12 cellular contexts compared by ENCODE assay signal in genomic region chr5:56414056-56414455, GRCh38.
A peak's percentile ranks its signal among the peaks of the same experiment; 100 is the strongest.
DNase-seq lines count a peak whose midpoint lies in the region; ATAC-seq and TF ChIP-seq lines count a peak whose summit lies in the region.
"Had no signal": no experiment of that assay in that cellular context is flagged by ENCODE, and none has a peak within 500 bp of the region (broad histone marks: within the 10 kb centered on the region; RNA-seq: fewer than 3 reads in every experiment).

No MANE protein-coding gene starts in this region.

- H3K4me3 ChIP-seq in right cardiac atrium (ENCODE audit: low read length) = no peak overlapping the region
- H3K4me3 ChIP-seq in left ventricle myocardium inferior = no peak overlapping the region
- no peak overlapping the region for H3K4me3 ChIP-seq in tibial nerve
- H3K4me3 ChIP-seq in coronary artery = no peak overlapping the region
- H3K4me3 ChIP-seq in breast epithelium = no peak overlapping the region
- H3K4me3 ChIP-seq: smooth muscle cell had no signal

- no peak for TF ChIP-seq CTCF in left ventricle myocardium inferior (IDR thresholded peaks at IDR 0.05; ENCODE audit: borderline replicate concordance)
- no peak for TF ChIP-seq CTCF in tibial nerve (IDR thresholded peaks at IDR 0.05)
- no peak for TF ChIP-seq CTCF in coronary artery (IDR thresholded peaks at IDR 0.05)
- no peak for TF ChIP-seq CTCF in breast epithelium (IDR thresholded peaks at IDR 0.05)

- ATAC-seq in Right ventricle myocardium inferior (peak; percentile 9), right cardiac atrium (no peak)

- H3K27me3 ChIP-seq in right cardiac atrium (ENCODE audit: control insufficient read depth, insufficient read depth) (no peaks in the 10 kb centered on the region), left ventricle myocardium inferior (ENCODE audit: low read depth) (no peaks in the 10 kb centered on the region), tibial nerve (no peaks in the 10 kb centered on the region), breast epithelium (no peaks in the 10 kb centered on the region)

- H3K27ac Mint-ChIP-seq in activated T-helper 2 cell treated with anti-CD3 and anti-CD28 coated beads, Interferon-gamma antibody, Interleukin-2, Interleukin-4, amounts not matched to agents 10 μg/mL and 5 μg/mL and 100 μg/mL, durations not matched to agents 14 hours and 24 hours and 36 hours = no peak overlapping the region

- peaks cover 23% of the 10 kb centered on the region for H3K9me3 Mint-ChIP-seq in activated T-helper 2 cell treated with anti-CD3 and anti-CD28 coated beads, Interferon-gamma antibody, Interleukin-2, Interleukin-4, amounts not matched to agents 10 μg/mL and 5 μg/mL and 100 μg/mL, durations not matched to agents 14 hours and 24 hours and 36 hours

- H3K27me3 Mint-ChIP-seq in activated T-helper 2 cell treated with anti-CD3 and anti-CD28 coated beads, Interferon-gamma antibody, Interleukin-2, Interleukin-4, amounts not matched to agents 10 μg/mL and 5 μg/mL and 100 μg/mL, durations not matched to agents 14 hours and 24 hours and 36 hours (ENCODE audit: low read depth) = no peaks in the 10 kb centered on the region

- H3K36me3 ChIP-seq in left ventricle myocardium inferior (no peaks in the 10 kb centered on the region), tibial nerve (no peaks in the 10 kb centered on the region), breast epithelium (no peaks in the 10 kb centered on the region)

- TF ChIP-seq EP300 in tibial nerve (IDR thresholded peaks at IDR 0.05) = peak in 1 of 2 donors; percentile 71

- no peak overlapping the region for H3K4me3 Mint-ChIP-seq in activated T-helper 2 cell treated with anti-CD3 and anti-CD28 coated beads, Interferon-gamma antibody, Interleukin-2, Interleukin-4, amounts not matched to agents 10 μg/mL and 5 μg/mL and 100 μg/mL, durations not matched to agents 14 hours and 24 hours and 36 hours (ENCODE audit: low read depth)

- 48% methylated on average over 3 of the region's 3 CpGs for WGBS in right cardiac atrium
- 36 to 40% methylated on average over 3 of the region's 3 CpGs for WGBS in tibial nerve, 2 donors

- no peak for DNase-seq in Right ventricle myocardium inferior (ENCODE audit: missing footprints)
- DNase-seq in right cardiac atrium = no peak
- DNase-seq in SIG-M5 treated with dmso at 0.1 percent for 504 hours (lab: John Stamatoyannopoulos, UW; ENCODE audit: unreplicated experiment) = peak; percentile 91
- no peak for DNase-seq in left ventricle myocardium inferior
- no peak for DNase-seq in tibial nerve (ENCODE audit: low spot score in 2 of 2)
- no peak for DNase-seq in coronary artery (ENCODE audit: low spot score)
- DNase-seq in breast epithelium (ENCODE audit: low spot score in 2 of 2) = no peak
- DNase-seq in activated T-helper 2 cell treated with anti-CD3 and anti-CD28 coated beads, Interferon-gamma antibody, Interleukin-2, Interleukin-4, amounts not matched to agents 10 μg/mL and 5 μg/mL and 100 μg/mL, durations not matched to agents 14 hours and 24 hours and 36 hours (ENCODE audit: low spot score) = no peak
- DNase-seq: foreskin fibroblast, NCI-H1930 had no signal

- H3K4me1 Mint-ChIP-seq in activated T-helper 2 cell treated with anti-CD3 and anti-CD28 coated beads, Interferon-gamma antibody, Interleukin-2, Interleukin-4, amounts not matched to agents 10 μg/mL and 5 μg/mL and 100 μg/mL, durations not matched to agents 14 hours and 24 hours and 36 hours (ENCODE audit: low read depth) = peaks cover 18% of the 10 kb centered on the region

- TF ChIP-seq POLR2A in tibial nerve (IDR thresholded peaks at IDR 0.05) (no peak), breast epithelium (IDR thresholded peaks at IDR 0.05) (no peak)

- peaks cover 5% of the 10 kb centered on the region for H3K36me3 Mint-ChIP-seq in activated T-helper 2 cell treated with anti-CD3 and anti-CD28 coated beads, Interferon-gamma antibody, Interleukin-2, Interleukin-4, amounts not matched to agents 10 μg/mL and 5 μg/mL and 100 μg/mL, durations not matched to agents 14 hours and 24 hours and 36 hours (ENCODE audit: low read depth)

- no peaks in the 10 kb centered on the region for H3K4me1 ChIP-seq in right cardiac atrium (ENCODE audit: control insufficient read depth, insufficient read depth, low read length)
- H3K4me1 ChIP-seq in left ventricle myocardium inferior = peaks cover 47% of the 10 kb centered on the region
- peaks cover 0 to 59% (median 18%) of the 10 kb centered on the region in 4 donors for H3K4me1 ChIP-seq in tibial nerve
- no peaks in the 10 kb centered on the region for H3K4me1 ChIP-seq in breast epithelium

- intact Hi-C loops in Right ventricle myocardium inferior (cut with DNase I) (no loop called here), right cardiac atrium (cut with DNase I) (no loop called here), left ventricle myocardium inferior (cut with micrococcal nuclease) (no loop called here), breast epithelium (cut with DNase I; ENCODE audit: low total_unique reads) (no loop called here)
- intact Hi-C loops in activated T-helper 2 cell treated with anti-CD3 and anti-CD28 coated beads, Interferon-gamma antibody, Interleukin-2, Interleukin-4, amounts not matched to agents 10 μg/mL and 5 μg/mL and 100 μg/mL, durations not matched to agents 14 hours and 24 hours and 36 hours (cut with micrococcal nuclease) = no loop called here

- H3K27ac ChIP-seq in right cardiac atrium (ENCODE audit: low read length) = no peak overlapping the region
- peak overlapping the region; percentile 67 for H3K27ac ChIP-seq in left ventricle myocardium inferior (replicated peaks)
- peak overlapping the region in 3 of 4 donors; percentile 36 to 65 (median 55) for H3K27ac ChIP-seq in tibial nerve
- peak overlapping the region in 1 of 2 donors; percentile 75 for H3K27ac ChIP-seq in coronary artery
- no peak overlapping the region for H3K27ac ChIP-seq in breast epithelium
- H3K27ac ChIP-seq: 22Rv1 had no signal

- H3K9me3 ChIP-seq in right cardiac atrium (ENCODE audit: control insufficient read depth, low read length) (no peaks in the 10 kb centered on the region), left ventricle myocardium inferior (replicated peaks) (peaks cover 4% of the 10 kb centered on the region), tibial nerve (peaks cover 0 to 3% (median 0%) of the 10 kb centered on the region in 4 donors), breast epithelium (no peaks in the 10 kb centered on the region)

Comparison
In these comparisons a context has a peak if more than half of its experiments do, and no peak if none do; other contexts are left out.
1. H3K27ac ChIP-seq: peak in left ventricle myocardium inferior (single experiment) and tibial nerve (3 of 4); none in right cardiac atrium (single experiment) and breast epithelium (0 of 2).